In the genomic region with DNA sequence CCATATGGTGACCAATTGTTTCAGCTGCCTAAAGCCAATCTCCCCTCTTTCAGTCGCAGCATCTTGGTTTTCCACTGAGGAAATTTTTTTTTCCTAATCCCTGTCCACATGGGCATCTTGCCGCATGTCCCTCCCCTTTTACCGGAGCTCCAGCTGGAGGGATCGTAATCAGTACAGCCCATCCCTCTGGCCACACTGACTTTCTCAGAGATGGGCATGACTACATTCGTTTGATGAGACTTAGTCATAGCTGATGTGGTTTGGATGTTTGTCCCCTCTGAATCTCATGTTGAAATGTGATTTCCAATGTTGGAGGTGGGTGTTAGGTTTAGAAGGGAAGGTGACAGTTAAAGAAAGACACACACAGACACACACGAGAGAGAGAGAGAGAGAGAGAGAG, we compare ENCODE assay signal across 1 cellular context.
TF ChIP-seq lines count a peak whose summit lies in the region.

No MANE protein-coding gene starts in this region.

TF ChIP-seq in IMR-90, 13 proteins besides CTCF, POLR2A, EP300 and RAD21 (continued from another document):
- TF ChIP-seq, protein P1, sequence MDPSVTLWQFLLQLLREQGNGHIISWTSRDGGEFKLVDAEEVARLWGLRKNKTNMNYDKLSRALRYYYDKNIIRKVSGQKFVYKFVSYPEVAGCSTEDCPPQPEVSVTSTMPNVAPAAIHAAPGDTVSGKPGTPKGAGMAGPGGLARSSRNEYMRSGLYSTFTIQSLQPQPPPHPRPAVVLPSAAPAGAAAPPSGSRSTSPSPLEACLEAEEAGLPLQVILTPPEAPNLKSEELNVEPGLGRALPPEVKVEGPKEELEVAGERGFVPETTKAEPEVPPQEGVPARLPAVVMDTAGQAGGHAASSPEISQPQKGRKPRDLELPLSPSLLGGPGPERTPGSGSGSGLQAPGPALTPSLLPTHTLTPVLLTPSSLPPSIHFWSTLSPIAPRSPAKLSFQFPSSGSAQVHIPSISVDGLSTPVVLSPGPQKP (IDR thresholded peaks at IDR 0.05; ENCODE audit: borderline replicate concordance, low read depth, low read length) = no peak
- TF ChIP-seq NFE2L2 (IDR thresholded peaks at IDR 0.05; ENCODE audit: low read depth, low read length) (no peak), FOS (IDR thresholded peaks at IDR 0.05; ENCODE audit: low read depth, low read length) (no peak), MAFK (IDR thresholded peaks at IDR 0.05; ENCODE audit: low read depth, low read length) (no peak), BHLHE40 (IDR thresholded peaks at IDR 0.05; ENCODE audit: low read depth, low read length) (no peak), SMC3 (IDR thresholded peaks at IDR 0.05; ENCODE audit: low read depth, low read length) (no peak), CHD1 (IDR thresholded peaks at IDR 0.05; ENCODE audit: low read depth, low read length) (no peak)
